ENCODE assay signal across 13 cellular contexts in the genomic region with DNA sequence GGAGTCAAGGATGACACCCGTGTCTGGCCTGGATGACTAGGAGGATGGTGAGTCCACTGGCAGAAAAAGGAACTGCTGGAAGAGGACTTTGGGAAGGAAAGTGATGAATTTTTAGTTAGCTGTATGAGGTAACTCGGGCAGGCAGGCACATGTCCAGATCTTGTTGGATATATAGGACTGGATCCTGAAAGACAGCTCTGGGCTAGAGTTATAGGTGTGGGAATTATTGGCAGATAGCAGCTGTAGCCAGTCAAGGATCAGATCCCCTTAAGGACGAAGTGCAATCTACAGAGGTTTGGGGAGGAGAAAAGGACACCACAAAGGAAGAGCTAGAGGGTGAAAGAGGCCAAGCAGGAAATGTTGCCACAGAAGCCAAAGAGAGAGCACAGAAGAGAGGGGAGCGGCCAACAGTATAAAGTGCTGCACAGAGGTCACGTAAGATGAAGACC. TPM values are rescaled to one million over a fixed set of nuclear protein-coding genes. Genes with fewer than 3 reads are reported as not detected.
DNase-seq lines count a peak whose midpoint lies in the region; ATAC-seq, FAIRE-seq and TF ChIP-seq lines count a peak whose summit lies in the region.
"Had no signal": no experiment of that assay in that cellular context is flagged by ENCODE, and none has a peak within 500 bp of the region (broad histone marks: within the 10 kb centered on the region; RNA-seq: fewer than 3 reads in every experiment).

No MANE protein-coding gene starts in this region.

- H4K20me1 ChIP-seq in BLaER1, result 0 out of 2 replicates have a peak, but pooled peaks cover 5% of the 10 kb centered on the region
- H4K20me1 ChIP-seq in DND-41 (ENCODE audit: insufficient read depth, low read length), result no peaks in the 10 kb centered on the region

- peaks cover 26% of the 10 kb centered on the region for H3K36me3 Mint-ChIP-seq in activated CD4-positive, alpha-beta memory T cell treated with anti-CD3 and anti-CD28 coated beads, Interleukin-2, amount 10 ng/mL, durations not matched to agents 7 days and 5 days (ENCODE audit: low read depth)

- no peak for FAIRE-seq in pancreas (lab: Jason Lieb, UNC)

- H3K4me3 Mint-ChIP-seq in activated CD4-positive, alpha-beta memory T cell treated with anti-CD3 and anti-CD28 coated beads, Interleukin-2, amount 10 ng/mL, durations not matched to agents 7 days and 5 days, result peak overlapping the region; percentile 33

- CTCF ChIA-PET in activated CD4-positive, alpha-beta memory T cell treated with anti-CD3 and anti-CD28 coated beads, Interleukin-2, amount 10 ng/mL, durations not matched to agents 7 days and 5 days (lab: Charles Lee), result interaction anchor here (0.5 to 5.0 kb wide), 9 partner anchors 8 to 226 kb away, joined by 3 to 28 read pairs (median 4); a partner anchor contains a TSS

- no peak for TF ChIP-seq EP300 in tibial nerve (IDR thresholded peaks at IDR 0.05)

- no peaks in the 10 kb centered on the region for H3K9me3 Mint-ChIP-seq in activated CD4-positive, alpha-beta memory T cell treated with anti-CD3 and anti-CD28 coated beads, Interleukin-2, amount 10 ng/mL, durations not matched to agents 7 days and 5 days

- H3K4me3 ChIP-seq in BLaER1 (no peak overlapping the region), DND-41 (ENCODE audit: low read depth in 1 of 2, low read length in 2 of 2) (no peak overlapping the region), pancreas (no peak overlapping the region), testis (no peak overlapping the region), tibial nerve (no peak overlapping the region)
- H3K4me3 ChIP-seq: prostate gland had no signal

- ATAC-seq in DND-41 (ENCODE audit: insufficient read depth, low read depth) (peak; percentile 64; the same call in 1 of the 3 replicates), foreskin keratinocyte (peak; percentile 78), pancreas (no peak)

- peak overlapping the region; percentile 62 for H3K27ac Mint-ChIP-seq in activated CD4-positive, alpha-beta memory T cell treated with anti-CD3 and anti-CD28 coated beads, Interleukin-2, amount 10 ng/mL, durations not matched to agents 7 days and 5 days

- no peak for DNase-seq in DND-41
- DNase-seq in activated CD4-positive, alpha-beta memory T cell treated with anti-CD3 and anti-CD28 coated beads, Interleukin-2, amount 10 ng/mL, durations not matched to agents 7 days and 5 days, result peak; percentile 34
- DNase-seq in foreskin keratinocyte, result peak in 1 of 2 donors; percentile 78
- DNase-seq in NCI-H510A treated with DMSO at 0.1 percent for 48 hours (lab: John Stamatoyannopoulos, UW), result no peak
- no peak for DNase-seq in pancreas
- no peak for DNase-seq in testis
- DNase-seq in tibial nerve (ENCODE audit: low spot score in 2 of 2), result no peak
- DNase-seq: NCI-H1105 treated with DMSO at 0.1 percent for 48 hours; stimulated activated CD4-positive, alpha-beta T cell treated with anti-CD3 and anti-CD28 coated beads, Interleukin-2, amount 100 ng/mL, for 48 hours; stimulated activated naive CD4-positive, alpha-beta T cell treated with Interleukin-2 at 50 U/mL for 16 hours; SW 1271 had no signal

- H3K4me1 Mint-ChIP-seq in activated CD4-positive, alpha-beta memory T cell treated with anti-CD3 and anti-CD28 coated beads, Interleukin-2, amount 10 ng/mL, durations not matched to agents 7 days and 5 days, result peaks cover 23% of the 10 kb centered on the region

- H3K4me1 ChIP-seq in BLaER1 (peaks cover 27% of the 10 kb centered on the region), DND-41 (ENCODE audit: insufficient read depth, low read length) (no peaks in the 10 kb centered on the region), foreskin keratinocyte (peaks cover 24% of the 10 kb centered on the region), pancreas (no peaks in the 10 kb centered on the region), testis (no peaks in the 10 kb centered on the region), tibial nerve (peaks cover 0 to 3% (median 0%) of the 10 kb centered on the region in 4 donors)

- no peak for TF ChIP-seq POLR2A in testis (IDR thresholded peaks at IDR 0.05)
- TF ChIP-seq POLR2A in tibial nerve (IDR thresholded peaks at IDR 0.05), result no peak

- no peak for TF ChIP-seq CTCF in DND-41 (IDR thresholded peaks at IDR 0.05; ENCODE audit: borderline replicate concordance, extremely low read depth, low read length, poor library complexity, severe bottlenecking)
- peak; percentile 36 for TF ChIP-seq CTCF in foreskin keratinocyte (conservative IDR thresholded peaks at IDR 0.05)
- TF ChIP-seq CTCF in pancreas (IDR thresholded peaks at IDR 0.05), result no peak
- no peak for TF ChIP-seq CTCF in testis (IDR thresholded peaks at IDR 0.05)
- no peak for TF ChIP-seq CTCF in tibial nerve (IDR thresholded peaks at IDR 0.05)

- H2AFZ ChIP-seq in DND-41 (ENCODE audit: low read depth, low read length), result no peak overlapping the region

- 65 to 75% methylated on average over 5 of the region's 5 CpGs for WGBS in pancreas, 2 donors
- WGBS in testis, 2 donors, result 84 to 87% methylated on average over 5 of the region's 5 CpGs
- 80 to 83% methylated on average over 5 of the region's 5 CpGs for WGBS in tibial nerve, 2 donors

- no peaks in the 10 kb centered on the region for H3K9me3 ChIP-seq in BLaER1
- H3K9me3 ChIP-seq in DND-41 (ENCODE audit: insufficient read depth, low read length, severe bottlenecking), result no peaks in the 10 kb centered on the region
- H3K9me3 ChIP-seq in pancreas, result no peaks in the 10 kb centered on the region
- no peaks in the 10 kb centered on the region for H3K9me3 ChIP-seq in testis
- H3K9me3 ChIP-seq in tibial nerve, result no peaks in the 10 kb centered on the region
- H3K9me3 ChIP-seq: prostate gland had no signal

- peaks cover 45% of the 10 kb centered on the region for H3K36me3 ChIP-seq in BLaER1
- H3K36me3 ChIP-seq in DND-41 (ENCODE audit: insufficient read depth, low read length), result no peaks in the 10 kb centered on the region
- no peaks in the 10 kb centered on the region for H3K36me3 ChIP-seq in pancreas
- H3K36me3 ChIP-seq in testis (ENCODE audit: low read depth, missing control alignments), result no peaks in the 10 kb centered on the region
- H3K36me3 ChIP-seq in tibial nerve, result peaks cover 0 to 10% (median 0%) of the 10 kb centered on the region in 3 donors
- H3K36me3 ChIP-seq: prostate gland had no signal

- H3K4me2 ChIP-seq in BLaER1, result peak overlapping the region; percentile 59
- no peak overlapping the region for H3K4me2 ChIP-seq in DND-41 (ENCODE audit: insufficient read depth, low read length)

- H3K79me2 ChIP-seq in DND-41 (ENCODE audit: insufficient read depth, low read length), result no peaks in the 10 kb centered on the region

- no peak overlapping the region for H3K27ac ChIP-seq in BLaER1
- no peak overlapping the region for H3K27ac ChIP-seq in DND-41 (ENCODE audit: low read length)
- no peak overlapping the region for H3K27ac ChIP-seq in foreskin keratinocyte
- H3K27ac ChIP-seq in pancreas, result no peak overlapping the region
- H3K27ac ChIP-seq in testis, result no peak overlapping the region
- H3K27ac ChIP-seq in tibial nerve, result no peak overlapping the region

- no peak overlapping the region; the same call in 1 of the 2 replicates for H3K9ac ChIP-seq in BLaER1
- H3K9ac ChIP-seq in DND-41 (ENCODE audit: low read depth, low read length), result no peak overlapping the region

- intact Hi-C loops in pancreas (cut with DNase I), result loop anchor here in 2 of 3 donors (5.0 to 10.0 kb wide), 2 partner anchors 114 to 117 kb away; no protein-coding TSS in a partner anchor
- intact Hi-C loops in testis (cut with DNase I; ENCODE audit: low total_unique reads), result no loop called here

- POLR2A ChIA-PET in activated CD4-positive, alpha-beta memory T cell treated with anti-CD3 and anti-CD28 coated beads, Interleukin-2, amount 10 ng/mL, durations not matched to agents 7 days and 5 days (lab: Charles Lee), result interaction anchor here (1.0 to 2.7 kb wide), 6 partner anchors 8 to 306 kb away, joined by 3 to 11 read pairs (median 4); a partner anchor contains a TSS

- no peaks in the 10 kb centered on the region for H3K27me3 ChIP-seq in BLaER1
- no peaks in the 10 kb centered on the region for H3K27me3 ChIP-seq in DND-41 (ENCODE audit: insufficient read depth, low read length, poor library complexity)
- no peaks in the 10 kb centered on the region for H3K27me3 ChIP-seq in foreskin keratinocyte
- H3K27me3 ChIP-seq in pancreas, result no peaks in the 10 kb centered on the region
- no peaks in the 10 kb centered on the region for H3K27me3 ChIP-seq in testis
- H3K27me3 ChIP-seq in tibial nerve, result no peaks in the 10 kb centered on the region

- H3K27me3 Mint-ChIP-seq in activated CD4-positive, alpha-beta memory T cell treated with anti-CD3 and anti-CD28 coated beads, Interleukin-2, amount 10 ng/mL, durations not matched to agents 7 days and 5 days, result no peaks in the 10 kb centered on the region

RNA-seq across cellular contexts. Expression of a gene that starts 10.1 kb away (rescaled TPM):
- total RNA-seq in activated CD4-positive, alpha-beta memory T cell treated with anti-CD3 and anti-CD28 coated beads, Interleukin-2, amount 10 ng/mL, durations not matched to agents 7 days and 5 days, result 1 to 10 TPM; 5.3 to 7.5 TPM
- total RNA-seq in foreskin keratinocyte, result 8.9 and 10.2 TPM in 2 replicates
- polyA plus RNA-seq in foreskin keratinocyte, result 4.8 and 6.6 TPM in 2 replicates
- total RNA-seq in pancreas, result 10 to 100 TPM in 1 of 6 donors, 1 to 10 TPM in 5; 5.0 to 10.5 (median 8.4) TPM
- 1 to 10 TPM; 4.9 to 8.5 TPM for polyA plus RNA-seq in pancreas
- total RNA-seq in testis, result 10 to 100 TPM in 1 of 2 donors, 1 to 10 TPM in 1; 9.9 to 10.1 TPM
- polyA plus RNA-seq in testis (ENCODE audit: insufficient read depth, low read depth, low replicate concordance), result 12.8 TPM
- 10 to 100 TPM in 2 of 4 donors, 1 to 10 TPM in 2; 9.4 to 13.6 (median 11.1) TPM for total RNA-seq in tibial nerve

RNA-seq across cellular contexts. Expression of a gene that starts 10.5 kb away (rescaled TPM):
- total RNA-seq in activated CD4-positive, alpha-beta memory T cell treated with anti-CD3 and anti-CD28 coated beads, Interleukin-2, amount 10 ng/mL, durations not matched to agents 7 days and 5 days, result 10 to 100 TPM; 69.8 to 76.9 TPM
- total RNA-seq in foreskin keratinocyte, result 119 and 136 TPM in 2 replicates
- 143 and 146 TPM in 2 replicates for polyA plus RNA-seq in foreskin keratinocyte
- total RNA-seq in pancreas, result 10 to 100 TPM; 20.1 to 29.6 (median 26.6) TPM
- polyA plus RNA-seq in pancreas, result 10 to 100 TPM; 75.7 to 87.2 TPM
- 10 to 100 TPM; 72.3 to 83.1 TPM for total RNA-seq in testis
- 102 TPM for polyA plus RNA-seq in testis (ENCODE audit: insufficient read depth, low read depth, low replicate concordance)
- 100 to 1,000 TPM; 104 to 198 (median 167) TPM for total RNA-seq in tibial nerve

RNA-seq across cellular contexts. Expression of a gene that starts 13.0 kb away (rescaled TPM):
- total RNA-seq in activated CD4-positive, alpha-beta memory T cell treated with anti-CD3 and anti-CD28 coated beads, Interleukin-2, amount 10 ng/mL, durations not matched to agents 7 days and 5 days, result 1 to 10 TPM in 1 of 2 experiments, under 1 TPM in 1; 0.78 to 1.5 TPM
- total RNA-seq in foreskin keratinocyte, result 0.58 and 0.67 TPM in 2 replicates
- polyA plus RNA-seq in foreskin keratinocyte, result 0.65 and 1.3 TPM in 2 replicates
- total RNA-seq in pancreas, result 1 to 10 TPM; 2.1 to 4.2 (median 2.4) TPM
- 10 to 100 TPM; 21.6 to 28.5 TPM for polyA plus RNA-seq in pancreas
- total RNA-seq in testis, result 1 to 10 TPM; 4.6 to 7.4 TPM
- polyA plus RNA-seq in testis (ENCODE audit: insufficient read depth, low read depth, low replicate concordance), result 6.8 TPM
- 10 to 100 TPM in 3 of 4 donors, 1 to 10 TPM in 1; 9.2 to 41.7 (median 25.6) TPM for total RNA-seq in tibial nerve

RNA-seq across cellular contexts. Expression of a gene that starts 20.7 kb away (rescaled TPM):
- 100 to 1,000 TPM; 127 to 131 TPM for total RNA-seq in activated CD4-positive, alpha-beta memory T cell treated with anti-CD3 and anti-CD28 coated beads, Interleukin-2, amount 10 ng/mL, durations not matched to agents 7 days and 5 days
- 89.8 and 91.3 TPM in 2 replicates for total RNA-seq in foreskin keratinocyte
- 66.8 and 76.4 TPM in 2 replicates for polyA plus RNA-seq in foreskin keratinocyte
- 100 to 1,000 TPM in 1 of 6 donors, 10 to 100 TPM in 5; 35.9 to 101 (median 43.1) TPM for total RNA-seq in pancreas
- polyA plus RNA-seq in pancreas, result 100 to 1,000 TPM; 117 to 143 TPM
- total RNA-seq in testis, result 100 to 1,000 TPM; 111 to 123 TPM
- 62.3 TPM for polyA plus RNA-seq in testis (ENCODE audit: insufficient read depth, low read depth, low replicate concordance)
- total RNA-seq in tibial nerve, result 100 to 1,000 TPM in 3 of 4 donors, 10 to 100 TPM in 1; 80.4 to 202 (median 125) TPM

RNA-seq across cellular contexts. Expression of a gene that starts 33.9 kb away (rescaled TPM):
- 10 to 100 TPM; 20.9 to 23.7 TPM for total RNA-seq in activated CD4-positive, alpha-beta memory T cell treated with anti-CD3 and anti-CD28 coated beads, Interleukin-2, amount 10 ng/mL, durations not matched to agents 7 days and 5 days
- total RNA-seq in foreskin keratinocyte, result 4.5 and 6.4 TPM in 2 replicates
- 2.4 and 2.6 TPM in 2 replicates for polyA plus RNA-seq in foreskin keratinocyte
- total RNA-seq in pancreas, result 10 to 100 TPM; 14.9 to 23.7 (median 17.3) TPM
- 10 to 100 TPM in 1 of 2 donors, 1 to 10 TPM in 1; 8.9 to 15.3 TPM for polyA plus RNA-seq in pancreas
- total RNA-seq in testis, result 10 to 100 TPM; 38.0 to 41.8 TPM
- polyA plus RNA-seq in testis (ENCODE audit: insufficient read depth, low read depth, low replicate concordance), result 27.8 TPM
- 10 to 100 TPM in 2 of 4 donors, 1 to 10 TPM in 2; 7.5 to 10.8 (median 9.7) TPM for total RNA-seq in tibial nerve

Comparison
In these comparisons a context has a peak if more than half of its experiments do, and no peak if none do; other contexts are left out.
1. ATAC-seq: peak in DND-41 (single experiment) and foreskin keratinocyte (single experiment); none in pancreas (0 of 4).